In the genomic region with DNA sequence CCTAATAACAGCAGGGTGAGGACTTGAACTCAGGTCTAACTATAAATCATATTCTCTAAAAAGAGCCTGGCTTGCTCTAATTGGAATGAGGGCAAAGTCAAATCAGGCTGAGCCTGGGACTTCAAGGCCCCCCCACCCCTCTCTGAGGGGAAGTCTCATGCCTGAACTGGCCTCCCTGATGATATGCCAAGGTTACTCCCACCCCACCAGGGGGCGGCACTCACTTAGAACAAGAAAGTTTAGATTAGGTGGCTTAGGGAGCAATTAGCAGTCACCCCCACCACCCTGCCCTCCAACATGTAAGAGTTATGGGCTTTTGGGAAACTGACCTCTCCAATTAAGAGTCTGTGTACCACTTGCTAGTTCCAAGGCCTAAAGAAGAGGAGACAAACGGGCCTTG, we compare ENCODE assay signal across 8 cellular contexts.
DNase-seq lines count a peak whose midpoint lies in the region; ATAC-seq lines count a peak whose summit lies in the region.

No MANE protein-coding gene starts in this region.

- ATAC-seq in HG02885 (IDR thresholded peaks at IDR 0.05; ENCODE audit: poor library complexity, unreplicated experiment): peak; percentile 38
- ATAC-seq in activated naive CD8-positive, alpha-beta T cell treated with anti-CD3 and anti-CD28 coated beads, Interleukin-2, amount 50 U/mL, for 24 hours: peak; percentile 48
- ATAC-seq in HG03280 (IDR thresholded peaks at IDR 0.05; ENCODE audit: unreplicated experiment): no peak

- no peak overlapping the region for H3K4me3 Mint-ChIP-seq in activated naive CD8-positive, alpha-beta T cell treated with anti-CD3 and anti-CD28 coated beads, Interleukin-2, amount 50 U/mL, for 24 hours

- H3K36me3 Mint-ChIP-seq in activated naive CD8-positive, alpha-beta T cell treated with anti-CD3 and anti-CD28 coated beads, Interleukin-2, amount 50 U/mL, for 24 hours (ENCODE audit: low read depth): no peaks in the 10 kb centered on the region

- peaks cover 52% of the 10 kb centered on the region for H3K4me1 Mint-ChIP-seq in activated naive CD8-positive, alpha-beta T cell treated with anti-CD3 and anti-CD28 coated beads, Interleukin-2, amount 50 U/mL, for 24 hours

- DNase-seq in DMS53 treated with DMSO at 0.1 percent for 48 hours (lab: John Stamatoyannopoulos, UW; ENCODE audit: unreplicated experiment): peak; percentile 2
- peak; percentile 58 for DNase-seq in SW480 (ENCODE audit: low spot score)
- DNase-seq in activated naive CD8-positive, alpha-beta T cell treated with anti-CD3 and anti-CD28 coated beads, Interleukin-2, amount 50 U/mL, for 24 hours: peak; percentile 72
- peak; percentile 12 to 47 for DNase-seq in hippocampal formation (lab: John Stamatoyannopoulos, UW)
- DNase-seq in stimulated activated CD4-positive, alpha-beta T cell treated with anti-CD3 and anti-CD28 coated beads, Interleukin-1b, Interleukin-23, amount 100 ng/mL, for 24 hours (ENCODE audit: low read depth in 4 of 4, low spot score in 1 of 4): peak; percentile 31 to 54 (median 46)
- no peak for DNase-seq in NCI-H2029 (lab: John Stamatoyannopoulos, UW)

- no peaks in the 10 kb centered on the region for H3K27me3 Mint-ChIP-seq in activated naive CD8-positive, alpha-beta T cell treated with anti-CD3 and anti-CD28 coated beads, Interleukin-2, amount 50 U/mL, for 24 hours

- H3K9me3 Mint-ChIP-seq in activated naive CD8-positive, alpha-beta T cell treated with anti-CD3 and anti-CD28 coated beads, Interleukin-2, amount 50 U/mL, for 24 hours: no peaks in the 10 kb centered on the region

- H3K27ac Mint-ChIP-seq in activated naive CD8-positive, alpha-beta T cell treated with anti-CD3 and anti-CD28 coated beads, Interleukin-2, amount 50 U/mL, for 24 hours: no peak overlapping the region
